Comparison of ENCODE assay signal across 8 cellular contexts in the genomic region with DNA sequence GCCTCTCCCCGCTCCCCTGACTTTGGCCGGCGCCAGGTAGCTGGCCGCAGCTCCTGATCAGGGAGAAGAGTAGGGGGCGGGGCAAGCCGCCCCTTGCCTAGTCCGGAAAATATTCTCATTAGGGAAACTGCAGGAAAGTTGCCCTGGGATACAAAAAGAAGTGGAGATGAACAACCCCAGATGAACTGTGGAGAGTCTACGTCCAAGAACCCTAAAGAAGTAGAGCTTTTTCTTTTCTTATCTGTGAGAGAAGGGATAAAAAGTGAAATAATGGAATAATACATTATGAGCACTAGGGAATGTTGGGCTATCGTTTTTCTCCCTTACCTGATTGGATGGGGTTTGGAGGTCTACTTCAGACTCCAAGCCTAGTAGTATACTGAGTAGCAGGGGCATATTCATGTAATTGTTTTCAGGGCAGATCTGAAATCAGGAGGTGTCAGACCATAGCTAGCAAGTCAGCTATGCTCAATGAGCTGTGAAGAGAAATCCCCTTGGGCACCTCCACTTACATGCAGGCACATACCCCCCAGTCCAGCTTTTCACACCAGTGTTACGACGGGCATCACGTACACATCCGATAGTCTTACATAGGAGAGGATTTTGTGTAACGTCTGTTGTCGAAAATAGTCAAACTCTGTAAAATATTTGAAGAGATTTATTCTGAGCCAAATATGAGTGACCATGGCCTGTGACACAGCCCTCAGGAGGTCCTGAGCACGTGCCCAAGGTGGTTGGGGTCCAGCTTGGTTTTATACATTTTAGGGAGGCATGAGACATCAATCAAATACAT. TPM values are rescaled to one million over a fixed set of nuclear protein-coding genes. Genes with fewer than 3 reads are reported as not detected.
DNase-seq lines count a peak whose midpoint lies in the region; ATAC-seq and TF ChIP-seq lines count a peak whose summit lies in the region.

No MANE protein-coding gene starts in this region.

- H3K4me3 Mint-ChIP-seq in osteocyte (ENCODE audit: unreplicated experiment) = no peak overlapping the region

- H3K27me3 Mint-ChIP-seq in osteocyte (ENCODE audit: unreplicated experiment) = no peaks in the 10 kb centered on the region

- peak; percentile 37 for DNase-seq in ELF-1 (ENCODE audit: low read depth, low spot score)
- peak; percentile 85 for DNase-seq in NCI-H774 (lab: John Stamatoyannopoulos, UW)
- peak; percentile 51 for DNase-seq in epithelial cell of esophagus (ENCODE audit: low read depth)
- DNase-seq in osteocyte (ENCODE audit: extremely low spot score, unreplicated experiment) = no peak
- no peak for DNase-seq in ureter (ENCODE audit: low spot score)

- peak overlapping the region; percentile 96 for H3K4me3 ChIP-seq in epithelial cell of esophagus (ENCODE audit: low read length)

- ATAC-seq in GM21447 (IDR thresholded peaks at IDR 0.05; ENCODE audit: unreplicated experiment) (peak; percentile 18), HG03565 (IDR thresholded peaks at IDR 0.05; ENCODE audit: unreplicated experiment) (no peak), HG03045 (IDR thresholded peaks at IDR 0.05; ENCODE audit: unreplicated experiment) (no peak)

- peaks cover 6% of the 10 kb centered on the region for H3K4me1 Mint-ChIP-seq in osteocyte (ENCODE audit: unreplicated experiment)

- no peak for TF ChIP-seq CTCF in epithelial cell of esophagus (IDR thresholded peaks at IDR 0.05; ENCODE audit: insufficient read depth, low read depth, low read length, missing control alignments)
- no peak for TF ChIP-seq CTCF in osteocyte (IDR thresholded peaks at IDR 0.05)

- H3K9me3 Mint-ChIP-seq in osteocyte (ENCODE audit: unreplicated experiment) = no peaks in the 10 kb centered on the region

- H3K27ac Mint-ChIP-seq in osteocyte (ENCODE audit: unreplicated experiment) = peak overlapping the region; percentile 63

- peaks cover 5% of the 10 kb centered on the region for H3K36me3 Mint-ChIP-seq in osteocyte (ENCODE audit: unreplicated experiment)

RNA-seq across cellular contexts. Expression of a gene that starts 1.7 kb away (rescaled TPM):
- 3.0 and 3.2 TPM in 2 replicates for total RNA-seq in osteocyte
- 5.0 TPM for total RNA-seq in ureter

Comparison
In these comparisons a context has a peak if more than half of its experiments do, and no peak if none do; other contexts are left out.
1. DNase-seq: peak in ELF-1 (single experiment), NCI-H774 (single experiment) and epithelial cell of esophagus (single experiment); none in osteocyte (single experiment) and ureter (single experiment).